In the genomic region with DNA sequence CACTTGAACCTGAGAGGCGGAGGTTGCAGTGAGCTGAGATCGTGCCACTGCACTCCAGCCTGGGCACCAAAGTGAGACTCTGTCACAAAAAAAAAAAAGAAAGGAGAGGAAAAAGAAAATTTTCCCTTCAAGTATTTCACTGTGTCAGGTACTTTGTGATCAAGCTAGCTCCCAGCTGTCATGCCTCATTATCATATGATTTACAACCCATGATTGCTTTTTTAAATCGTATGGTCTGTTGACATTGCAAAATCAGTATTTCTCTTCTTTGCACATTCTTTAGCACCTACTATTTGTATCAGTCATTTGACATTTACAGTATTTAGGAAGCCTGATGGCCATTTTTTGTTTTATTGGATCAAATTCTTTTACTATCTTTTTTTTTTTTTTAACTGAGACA, we compare ENCODE assay signal across 17 cellular contexts. TPM values are rescaled to one million over a fixed set of nuclear protein-coding genes. Genes with fewer than 3 reads are reported as not detected.
DNase-seq lines count a peak whose midpoint lies in the region; ATAC-seq and TF ChIP-seq lines count a peak whose summit lies in the region.
"Had no signal": no experiment of that assay in that cellular context is flagged by ENCODE, and none has a peak within 500 bp of the region (broad histone marks: within the 10 kb centered on the region; RNA-seq: fewer than 3 reads in every experiment).

No MANE protein-coding gene starts in this region.

- POLR2A ChIA-PET in HEK293T (lab: Yijun Ruan, JAX): no interaction called here

- no peak for TF ChIP-seq POLR2A in gastrocnemius medialis (IDR thresholded peaks at IDR 0.05)

- H2AFZ ChIP-seq in ACC112 (ENCODE audit: low read length, unreplicated experiment): no peak overlapping the region

- TF ChIP-seq CTCF in choroid plexus epithelial cell (conservative IDR thresholded peaks at IDR 0.05; ENCODE audit: low read depth, low read length) (no peak), gastrocnemius medialis (IDR thresholded peaks at IDR 0.05 in 4 of 5, conservative IDR thresholded peaks at IDR 0.05 in 1 of 5) (no peak)

- H3K9me3 Mint-ChIP-seq in T-helper 2 cell treated with Interferon-gamma antibody and Interleukin-4, amounts not matched to agents 5 μg/mL and 100 μg/mL, for 36 hours: no peaks in the 10 kb centered on the region
- H3K9me3 Mint-ChIP-seq: activated T-cell treated with anti-CD3 and anti-CD28 coated beads, Interleukin-2, amount 50 U/mL, for 72 hours; T-cell had no signal

- CTCF ChIA-PET in HEK293T (lab: Yijun Ruan, JAX): no interaction called here

- H3K27ac ChIP-seq in ACC112 (ENCODE audit: low read depth, low read length): peak overlapping the region; percentile 93
- H3K27ac ChIP-seq in gastrocnemius medialis: peak overlapping the region; percentile 61 to 81 (median 78)

- peaks cover 8% of the 10 kb centered on the region for H3K4me1 Mint-ChIP-seq in T-helper 2 cell treated with Interferon-gamma antibody and Interleukin-4, amounts not matched to agents 5 μg/mL and 100 μg/mL, for 36 hours (ENCODE audit: low read depth)

- H3K4me1 ChIP-seq in ACC112 (ENCODE audit: control insufficient read depth, insufficient read depth, low read length, unreplicated experiment) (peaks cover 42% of the 10 kb centered on the region), gastrocnemius medialis (peaks cover 8 to 37% of the 10 kb centered on the region in 2 donors)

- H3K36me3 ChIP-seq in ACC112 (ENCODE audit: insufficient read depth, low read length) (no peaks in the 10 kb centered on the region), gastrocnemius medialis (no peaks in the 10 kb centered on the region)

- intact Hi-C loops in gastrocnemius medialis (cut with DNase I; ENCODE audit: low total_unique reads): no loop called here
- intact Hi-C loops in head of caudate nucleus (cut with DNase I): no loop called here

- H3K9me3 ChIP-seq in gastrocnemius medialis: no peaks in the 10 kb centered on the region

- 0 out of 2 replicates have a peak overlapping the region, but pooled peaks have one; percentile 12 for H3K4me3 ChIP-seq in ACC112 (ENCODE audit: low read depth, low read length)
- no peak overlapping the region for H3K4me3 ChIP-seq in choroid plexus epithelial cell (ENCODE audit: low read depth, low read length)
- no peak overlapping the region for H3K4me3 ChIP-seq in gastrocnemius medialis

- peaks cover 10% of the 10 kb centered on the region for H3K27me3 Mint-ChIP-seq in T-helper 2 cell treated with Interferon-gamma antibody and Interleukin-4, amounts not matched to agents 5 μg/mL and 100 μg/mL, for 36 hours (ENCODE audit: low read depth)

- peaks cover 33% of the 10 kb centered on the region for H3K79me2 ChIP-seq in ACC112 (ENCODE audit: control insufficient read depth, insufficient read depth, low read length, unreplicated experiment)

- ATAC-seq in gastrocnemius medialis: no peak
- ATAC-seq in HG02610 (IDR thresholded peaks at IDR 0.05; ENCODE audit: unreplicated experiment): no peak
- no peak for ATAC-seq in GM19463 (IDR thresholded peaks at IDR 0.05; ENCODE audit: unreplicated experiment)
- ATAC-seq: activated CD4-positive, alpha-beta T cell treated with anti-CD3 and anti-CD28 coated beads for 36 hours; activated T-cell treated with anti-CD3 and anti-CD28 coated beads, Interleukin-2, amount 50 U/mL, for 72 hours; effector memory CD8-positive, alpha-beta T cell; T-cell had no signal

- no peak for DNase-seq in HEK293T (ENCODE audit: extremely low spot score)
- peak; percentile 27 for DNase-seq in choroid plexus epithelial cell (ENCODE audit: low read depth)
- DNase-seq in gastrocnemius medialis: no peak
- DNase-seq in T-helper 2 cell treated with Interferon-gamma antibody and Interleukin-4, amounts not matched to agents 5 μg/mL and 100 μg/mL, for 36 hours (ENCODE audit: low spot score): no peak
- DNase-seq in head of caudate nucleus: no peak
- DNase-seq: activated CD4-positive, alpha-beta T cell treated with anti-CD3 and anti-CD28 coated beads for 36 hours; activated naive CD4-positive, alpha-beta T cell treated with anti-CD3 and anti-CD28 coated beads, Interleukin-2, amount 50 U/mL, for 16 hours; activated T-cell treated with anti-CD3 and anti-CD28 coated beads, Interleukin-2, amount 50 U/mL, for 72 hours; DMS79; effector memory CD8-positive, alpha-beta T cell; left ventricle myocardium superior; NCI-H2107; NCI-H524; T-cell had no signal

- no peaks in the 10 kb centered on the region for H3K27me3 ChIP-seq in ACC112 (ENCODE audit: insufficient read depth, low read length)
- no peaks in the 10 kb centered on the region for H3K27me3 ChIP-seq in gastrocnemius medialis

- H3K4me3 Mint-ChIP-seq in T-helper 2 cell treated with Interferon-gamma antibody and Interleukin-4, amounts not matched to agents 5 μg/mL and 100 μg/mL, for 36 hours: no peak overlapping the region
- H3K4me3 Mint-ChIP-seq: activated CD4-positive, alpha-beta T cell treated with anti-CD3 and anti-CD28 coated beads for 36 hours; activated T-cell treated with anti-CD3 and anti-CD28 coated beads, Interleukin-2, amount 50 U/mL, for 72 hours; effector memory CD8-positive, alpha-beta T cell; T-cell had no signal

- H3K36me3 Mint-ChIP-seq in T-helper 2 cell treated with Interferon-gamma antibody and Interleukin-4, amounts not matched to agents 5 μg/mL and 100 μg/mL, for 36 hours (ENCODE audit: low read depth): no peaks in the 10 kb centered on the region
- H3K36me3 Mint-ChIP-seq: T-cell had no signal

- no peak overlapping the region for H3K27ac Mint-ChIP-seq in T-helper 2 cell treated with Interferon-gamma antibody and Interleukin-4, amounts not matched to agents 5 μg/mL and 100 μg/mL, for 36 hours
- H3K27ac Mint-ChIP-seq: activated CD4-positive, alpha-beta T cell treated with anti-CD3 and anti-CD28 coated beads for 36 hours; activated T-cell treated with anti-CD3 and anti-CD28 coated beads, Interleukin-2, amount 50 U/mL, for 72 hours; effector memory CD8-positive, alpha-beta T cell; T-cell had no signal

- in situ Hi-C loops in gastrocnemius medialis (cut with MboI; ENCODE audit: low sequenced_read_pairs in 4 of 4): no loop called here

TF ChIP-seq in HEK293T, 16 proteins besides CTCF, POLR2A, EP300 and RAD21:
- TF ChIP-seq FOXA1 (IDR thresholded peaks at IDR 0.05): no peak
- TF ChIP-seq, protein P1, sequence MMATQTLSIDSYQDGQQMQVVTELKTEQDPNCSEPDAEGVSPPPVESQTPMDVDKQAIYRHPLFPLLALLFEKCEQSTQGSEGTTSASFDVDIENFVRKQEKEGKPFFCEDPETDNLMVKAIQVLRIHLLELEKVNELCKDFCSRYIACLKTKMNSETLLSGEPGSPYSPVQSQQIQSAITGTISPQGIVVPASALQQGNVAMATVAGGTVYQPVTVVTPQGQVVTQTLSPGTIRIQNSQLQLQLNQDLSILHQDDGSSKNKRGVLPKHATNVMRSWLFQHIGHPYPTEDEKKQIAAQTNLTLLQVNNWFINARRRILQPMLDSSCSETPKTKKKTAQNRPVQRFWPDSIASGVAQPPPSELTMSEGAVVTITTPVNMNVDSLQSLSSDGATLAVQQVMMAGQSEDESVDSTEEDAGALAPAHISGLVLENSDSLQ (IDR thresholded peaks at IDR 0.05): peak; percentile 81

RNA-seq across cellular contexts. Expression of a gene that starts 22.4 kb away (rescaled TPM):
- 10 to 100 TPM; 28.2 to 42.4 (median 35.4) TPM for total RNA-seq in gastrocnemius medialis
